16 cellular contexts compared by ENCODE assay signal in genomic region chr4:173697840-173698239, GRCh38.
DNase-seq lines count a peak whose midpoint lies in the region; ATAC-seq and TF ChIP-seq lines count a peak whose summit lies in the region.
"Had no signal": no experiment of that assay in that cellular context is flagged by ENCODE, and none has a peak within 500 bp of the region (broad histone marks: within the 10 kb centered on the region; RNA-seq: fewer than 3 reads in every experiment).

No MANE protein-coding gene starts in this region.

- no peak overlapping the region for H2BK5ac ChIP-seq in mesenchymal stem cell (ENCODE audit: low read depth, low read length, poor library complexity, severe bottlenecking)

- H4K91ac ChIP-seq in mesenchymal stem cell (ENCODE audit: low read length): no peak overlapping the region

- no peak overlapping the region for H3K14ac ChIP-seq in mesenchymal stem cell (ENCODE audit: low read length in 2 of 2)

- no peak overlapping the region for H4K8ac ChIP-seq in mesenchymal stem cell (ENCODE audit: low read length)

- H3K4ac ChIP-seq in mesenchymal stem cell (ENCODE audit: low read depth in 1 of 2, low read length in 2 of 2): no peak overlapping the region

- H2BK120ac ChIP-seq in mesenchymal stem cell (ENCODE audit: low read depth, low read length): no peak overlapping the region

- H3K4me2 ChIP-seq in mesenchymal stem cell (ENCODE audit: low read length, poor library complexity, severe bottlenecking): no peak overlapping the region
- H3K4me2 ChIP-seq: GM23338 had no signal

- ATAC-seq in Right ventricle myocardium superior (ENCODE audit: poor library complexity): peak; percentile 49
- peak in 5 of 8 donors; percentile 14 to 82 (median 20) for ATAC-seq in heart right ventricle
- ATAC-seq: GM23338, HCT116 had no signal

- H3K4me3 ChIP-seq in heart right ventricle: peak overlapping the region in 2 of 10 donors; percentile 14 to 31
- no peak overlapping the region for H3K4me3 ChIP-seq in right atrium auricular region
- no peak overlapping the region for H3K4me3 ChIP-seq in mesenchymal stem cell (ENCODE audit: insufficient read depth in 1 of 2, low read depth in 1 of 2, low read length in 2 of 2)
- H3K4me3 ChIP-seq: GM23338 had no signal

- no peak overlapping the region for H2AK5ac ChIP-seq in mesenchymal stem cell (ENCODE audit: low read length, severe bottlenecking)

- H3K27me3 ChIP-seq in heart right ventricle: no peaks in the 10 kb centered on the region
- H3K27me3 ChIP-seq in right atrium auricular region: no peaks in the 10 kb centered on the region
- no peaks in the 10 kb centered on the region for H3K27me3 ChIP-seq in mesenchymal stem cell (ENCODE audit: control insufficient read depth in 1 of 2, insufficient read depth in 1 of 2, low read length in 2 of 2)

- CTCF ChIA-PET in GM10248 (lab: Yijun Ruan, JAX): interaction anchor here (0.9 to 1.5 kb wide), 2 partner anchors 33 to 139 kb away, joined by 3 read pairs; no protein-coding TSS in a partner anchor

- no peak overlapping the region for H3K23ac ChIP-seq in mesenchymal stem cell (ENCODE audit: low read length in 2 of 2)

- H2BK15ac ChIP-seq in mesenchymal stem cell (ENCODE audit: low read depth, poor library complexity, severe bottlenecking): no peak overlapping the region

- H3K9me3 ChIP-seq in heart right ventricle (no peaks in the 10 kb centered on the region), right atrium auricular region (no peaks in the 10 kb centered on the region), mesenchymal stem cell (ENCODE audit: control insufficient read depth, low read length) (no peaks in the 10 kb centered on the region)

- H3K4me1 ChIP-seq in heart right ventricle (peaks cover 0 to 36% (median 0%) of the 10 kb centered on the region in 9 donors), right atrium auricular region (peaks cover 0 to 8% of the 10 kb centered on the region in 2 donors), mesenchymal stem cell (ENCODE audit: control insufficient read depth, insufficient read depth, low read depth, low read length) (no peaks in the 10 kb centered on the region)

- no peak for TF ChIP-seq CTCF in heart right ventricle (IDR thresholded peaks at IDR 0.05)
- no peak for TF ChIP-seq CTCF in right atrium auricular region (IDR thresholded peaks at IDR 0.05)
- no peak for TF ChIP-seq CTCF in GM10248 (IDR thresholded peaks at IDR 0.05; ENCODE audit: control extremely low read depth, extremely low read depth, low read depth, missing control alignments)

- intact Hi-C loops in Right ventricle myocardium superior (cut with DNase I) (no loop called here), heart right ventricle (cut with DNase I) (loop anchor here in 1 of 10 donors (5.0 kb wide), 2 partner anchors 39 to 161 kb away; no protein-coding TSS in a partner anchor)

- POLR2A ChIA-PET in GM10248 (lab: Yijun Ruan, JAX): no interaction called here

- no peak overlapping the region for H3K18ac ChIP-seq in mesenchymal stem cell (ENCODE audit: low read depth in 1 of 2, low read length in 2 of 2)

- H2AFZ ChIP-seq in mesenchymal stem cell (ENCODE audit: low read depth, low read length): no peak overlapping the region
- H2AFZ ChIP-seq: GM23338 had no signal

- H2BK12ac ChIP-seq in mesenchymal stem cell (ENCODE audit: low read length in 2 of 2): no peak overlapping the region

- no peaks in the 10 kb centered on the region for H3K79me1 ChIP-seq in mesenchymal stem cell (replicated peaks; ENCODE audit: low read length, poor library complexity, severe bottlenecking)

- DNase-seq in Right ventricle myocardium superior: no peak
- no peak for DNase-seq in heart right ventricle
- DNase-seq in right atrium auricular region (ENCODE audit: low spot score): no peak
- no peak for DNase-seq in mesenchymal stem cell
- DNase-seq in GM10248 (ENCODE audit: extremely low spot score): no peak
- no peak for DNase-seq in DMS79 treated with DMSO at 0.1 percent for 48 hours (lab: John Stamatoyannopoulos, UW)
- DNase-seq: C1 segment of cervical spinal cord; Calu3; CD4-positive, alpha-beta memory T cell; COR-L47; DMS153; EL; GDM1; H9 had no signal

- peak overlapping the region; percentile 36 to 86 (median 66) for H3K27ac ChIP-seq in heart right ventricle
- H3K27ac ChIP-seq in right atrium auricular region: peak overlapping the region; percentile 61 to 73
- H3K27ac ChIP-seq in mesenchymal stem cell (ENCODE audit: low read length, poor library complexity, severe bottlenecking): no peak overlapping the region

- WGBS in heart right ventricle, 2 donors: 50 to 55% methylated on average over 4 of the region's 4 CpGs
- 97% methylated on average over 4 of the region's 4 CpGs for WGBS in mesenchymal stem cell

- no peak overlapping the region for H3K9ac ChIP-seq in mesenchymal stem cell (ENCODE audit: low read length)

- no peaks in the 10 kb centered on the region for H3K36me3 ChIP-seq in heart right ventricle
- H3K36me3 ChIP-seq in right atrium auricular region: no peaks in the 10 kb centered on the region
- no peaks in the 10 kb centered on the region for H3K36me3 ChIP-seq in mesenchymal stem cell (ENCODE audit: control insufficient read depth in 1 of 2, insufficient read depth in 2 of 2, low read depth in 1 of 2, low read length in 2 of 2)
